Comparison of ENCODE assay signal across 10 cellular contexts in the genomic region with DNA sequence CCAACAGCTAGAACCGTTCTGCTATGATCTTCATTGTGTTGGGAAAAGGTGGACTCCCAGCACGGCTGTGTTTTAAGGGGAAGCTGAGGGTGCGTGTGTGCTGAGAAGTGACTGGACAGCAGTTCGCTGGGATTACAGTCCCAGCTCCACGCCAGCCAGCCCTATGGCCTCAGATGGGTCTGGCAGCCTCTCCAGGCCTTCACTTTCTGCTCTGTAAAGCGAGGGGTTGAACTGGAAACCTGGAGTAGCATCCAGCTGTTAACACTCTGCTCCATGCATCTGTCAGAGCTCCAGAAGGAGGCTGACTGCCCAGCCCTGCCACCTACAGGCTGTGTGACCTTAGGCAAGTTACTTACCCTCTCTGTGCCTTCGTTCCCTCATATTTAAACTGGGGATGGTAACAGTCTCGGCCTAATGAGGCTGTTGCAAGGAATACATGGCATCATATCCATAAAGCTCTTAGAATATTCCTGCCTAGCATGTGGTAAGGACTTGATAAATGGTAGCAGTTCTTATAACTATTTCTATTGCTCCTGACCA.
DNase-seq lines count a peak whose midpoint lies in the region; ATAC-seq and TF ChIP-seq lines count a peak whose summit lies in the region.
"Had no signal": no experiment of that assay in that cellular context is flagged by ENCODE, and none has a peak within 500 bp of the region (broad histone marks: within the 10 kb centered on the region; RNA-seq: fewer than 3 reads in every experiment).

No MANE protein-coding gene starts in this region.

- no peak overlapping the region for H2BK15ac ChIP-seq in IMR-90 (ENCODE audit: low read depth, low read length)

- no peak for ATAC-seq in IMR-90 (ENCODE audit: low read depth)
- no peak for ATAC-seq in GM19035 (IDR thresholded peaks at IDR 0.05; ENCODE audit: unreplicated experiment)
- no peak for ATAC-seq in GM19351 (IDR thresholded peaks at IDR 0.05; ENCODE audit: unreplicated experiment)

- no peak for TF ChIP-seq RAD21 in IMR-90 (IDR thresholded peaks at IDR 0.05; ENCODE audit: low read length)

- no peak overlapping the region for H3K4me3 ChIP-seq in BLaER1 treated with 17β-estradiol and CSF1 and Interleukin-3, amounts not matched to agents 10 nM and 100 nM
- no peak overlapping the region for H3K4me3 ChIP-seq in IMR-90 (ENCODE audit: insufficient read depth, low read depth, low read length)
- H3K4me3 ChIP-seq in fibroblast of the aortic adventitia (ENCODE audit: low read depth, low read length), result no peak overlapping the region
- H3K4me3 ChIP-seq in trophoblast cell (ENCODE audit: low read depth, low read length), result no peak overlapping the region

- H4K12ac ChIP-seq in trophoblast cell (ENCODE audit: low read depth, low read length), result no peak overlapping the region

- H3K79me2 ChIP-seq in trophoblast cell (ENCODE audit: control insufficient read depth, insufficient read depth, low read length, poor library complexity), result peaks cover 11% of the 10 kb centered on the region

- peaks cover 60 to 76% (median 72%) of the 10 kb centered on the region in 10 experiments for H3K4me1 ChIP-seq in BLaER1 treated with 17β-estradiol and CSF1 and Interleukin-3, amounts not matched to agents 10 nM and 100 nM
- peaks cover 26% of the 10 kb centered on the region for H3K4me1 ChIP-seq in IMR-90 (ENCODE audit: control insufficient read depth, insufficient read depth, low read length)
- peaks cover 20 to 27% of the 10 kb centered on the region in 2 experiments for H3K4me1 ChIP-seq in trophoblast cell (ENCODE audit: control insufficient read depth in 1 of 2, insufficient read depth in 2 of 2, low read length in 2 of 2)

- H3K4me2 ChIP-seq in BLaER1 treated with 17β-estradiol and CSF1 and Interleukin-3, amounts not matched to agents 10 nM and 100 nM, result peak overlapping the region in 9 of 11 experiments; percentile 42 to 100 (median 97); a peak in 11 of 22 replicates
- H3K4me2 ChIP-seq in IMR-90 (ENCODE audit: low read depth, low read length) (no peak overlapping the region), trophoblast cell (ENCODE audit: low read length) (no peak overlapping the region)

- H2BK12ac ChIP-seq in trophoblast cell (ENCODE audit: low read length), result no peak overlapping the region

- H4K91ac ChIP-seq in IMR-90 (ENCODE audit: insufficient read depth, low read depth, low read length) (no peak overlapping the region; the same call in 1 of the 2 replicates), trophoblast cell (ENCODE audit: low read depth, low read length) (no peak overlapping the region)

- peaks cover 27% of the 10 kb centered on the region for H3K9me1 ChIP-seq in IMR-90 (ENCODE audit: insufficient read depth, low read length)

- no peak overlapping the region for H3K18ac ChIP-seq in IMR-90 (ENCODE audit: low read depth, low read length)
- H3K18ac ChIP-seq in trophoblast cell (ENCODE audit: low read length), result peak overlapping the region; percentile 56

- no peak; the same call in 1 of the 2 replicates for TF ChIP-seq CTCF in IMR-90 (conservative IDR thresholded peaks at IDR 0.05; ENCODE audit: low read depth, low read length)
- TF ChIP-seq CTCF in fibroblast of the aortic adventitia (IDR thresholded peaks at IDR 0.05; ENCODE audit: insufficient read depth, low read length), result no peak
- no peak for TF ChIP-seq CTCF in GM10266 (IDR thresholded peaks at IDR 0.05; ENCODE audit: control insufficient read depth, insufficient read depth, low read depth, missing control alignments)

- intact Hi-C loops in IMR-90 (cut with micrococcal nuclease), result no loop called here

- POLR2A ChIA-PET in IMR-90 (lab: Charles Lee; ENCODE audit: unreplicated experiment), result no interaction called here

- no peak for TF ChIP-seq POLR2A in IMR-90 (IDR thresholded peaks at IDR 0.05; ENCODE audit: low read depth, low read length)

- CTCF ChIA-PET in IMR-90 (lab: Yijun Ruan, JAX), result interaction anchor here (0.5 kb wide), 1 partner anchor 276 kb away, joined by 3 read pairs; no protein-coding TSS in a partner anchor

- no peaks in the 10 kb centered on the region for H3K27me3 ChIP-seq in BLaER1 treated with 17β-estradiol and CSF1 and Interleukin-3, amounts not matched to agents 10 nM and 100 nM
- H3K27me3 ChIP-seq in IMR-90 (ENCODE audit: control insufficient read depth, insufficient read depth, low read length) (no peaks in the 10 kb centered on the region), trophoblast cell (ENCODE audit: insufficient read depth, low read length) (no peaks in the 10 kb centered on the region)

- H3K9me3 ChIP-seq in BLaER1 treated with 17β-estradiol and CSF1 and Interleukin-3, amounts not matched to agents 10 nM and 100 nM (replicated peaks in 1 of 11), result no peaks in the 10 kb centered on the region; a peak in 1 of 22 replicates
- H3K9me3 ChIP-seq in IMR-90 (ENCODE audit: control insufficient read depth, insufficient read depth, low read length) (no peaks in the 10 kb centered on the region), trophoblast cell (ENCODE audit: insufficient read depth, low read depth, low read length) (no peaks in the 10 kb centered on the region)

- dilution Hi-C loops in IMR-90 (cut with HindIII; ENCODE audit: low sequenced_read_pairs, unreplicated experiment), result no loop called here

- peaks cover 98 to 100% (median 100%) of the 10 kb centered on the region in 11 experiments for H4K20me1 ChIP-seq in BLaER1 treated with 17β-estradiol and CSF1 and Interleukin-3, amounts not matched to agents 10 nM and 100 nM
- H4K20me1 ChIP-seq in IMR-90 (ENCODE audit: insufficient read depth, low read length), result peaks cover 88% of the 10 kb centered on the region

- peaks cover 50 to 88% (median 70%) of the 10 kb centered on the region in 11 experiments for H3K36me3 ChIP-seq in BLaER1 treated with 17β-estradiol and CSF1 and Interleukin-3, amounts not matched to agents 10 nM and 100 nM
- H3K36me3 ChIP-seq in IMR-90 (ENCODE audit: control insufficient read depth, insufficient read depth, low read length) (peaks cover 20% of the 10 kb centered on the region), trophoblast cell (ENCODE audit: control insufficient read depth in 1 of 2, insufficient read depth in 2 of 2, low read length in 2 of 2) (peaks cover 10% of the 10 kb centered on the region in 2 experiments)

- no TSS peak for BruUV-seq in IMR-90 (replicated peaks; lab: Mats Ljungman, UMichigan)

- peak overlapping the region; percentile 23; the same call in 1 of the 2 replicates for H3K4ac ChIP-seq in IMR-90 (ENCODE audit: low read depth, low read length)
- peak overlapping the region; percentile 60 for H3K4ac ChIP-seq in trophoblast cell (ENCODE audit: low read depth, low read length)

- 0 out of 2 replicates have a peak overlapping the region, but pooled peaks have one; percentile 65 for H3K14ac ChIP-seq in IMR-90 (replicated peaks; ENCODE audit: low read depth, low read length)
- no peak overlapping the region for H3K14ac ChIP-seq in trophoblast cell (ENCODE audit: low read length)

- no peak overlapping the region for H2BK20ac ChIP-seq in IMR-90 (ENCODE audit: low read depth, low read length)

- no peak overlapping the region for H2BK120ac ChIP-seq in IMR-90 (ENCODE audit: low read depth, low read length)
- H2BK120ac ChIP-seq in trophoblast cell (ENCODE audit: insufficient read depth, low read length, poor library complexity), result no peak overlapping the region

- peaks cover 11 to 94% of the 10 kb centered on the region in 2 experiments for H3K79me1 ChIP-seq in IMR-90 (ENCODE audit: low read depth in 1 of 2, low read length in 2 of 2)
- H3K79me1 ChIP-seq in trophoblast cell (ENCODE audit: low read length), result peaks cover 5% of the 10 kb centered on the region

- DNase-seq in IMR-90 (no peak), fibroblast of the aortic adventitia (ENCODE audit: low read depth) (peak; percentile 71), trophoblast cell (peak in 1 of 2 donors; percentile 27), T-helper 9 cell (no peak), GM10266 (ENCODE audit: extremely low spot score) (no peak)
- DNase-seq: C1 segment of cervical spinal cord, NCI-H187 had no signal

- H2AK5ac ChIP-seq in IMR-90 (ENCODE audit: low read depth, low read length) (0 out of 2 replicates have a peak overlapping the region, but pooled peaks have one; percentile 8), trophoblast cell (ENCODE audit: low read length) (no peak overlapping the region)

- H2AK9ac ChIP-seq in IMR-90 (replicated peaks; ENCODE audit: low read depth, low read length, poor library complexity), result peak overlapping the region; percentile 23

- peak overlapping the region in 6 of 11 experiments; percentile 2 to 95 (median 22); a peak in 6 of 22 replicates for H3K27ac ChIP-seq in BLaER1 treated with 17β-estradiol and CSF1 and Interleukin-3, amounts not matched to agents 10 nM and 100 nM
- H3K27ac ChIP-seq in IMR-90 (ENCODE audit: insufficient read depth, low read length) (no peak overlapping the region; the same call in 1 of the 2 replicates), trophoblast cell (ENCODE audit: low read depth, low read length) (no peak overlapping the region)

- H3K56ac ChIP-seq in IMR-90 (ENCODE audit: extremely low read depth, insufficient read depth, low read length), result no peak overlapping the region

- H4K8ac ChIP-seq in IMR-90 (ENCODE audit: low read depth in 2 of 2, low read length in 2 of 2) (no peak overlapping the region), trophoblast cell (ENCODE audit: low read depth, low read length) (no peak overlapping the region)

- peak overlapping the region; percentile 52; the same call in 1 of the 2 replicates for H3K23ac ChIP-seq in IMR-90 (ENCODE audit: low read depth, low read length)
- no peak overlapping the region for H3K23ac ChIP-seq in trophoblast cell (ENCODE audit: low read length)

- in situ Hi-C loops in IMR-90 (cut with MboI; ENCODE audit: low sequenced_read_pairs), result no loop called here

- no peak overlapping the region for H4K5ac ChIP-seq in IMR-90 (ENCODE audit: low read depth, low read length)

- no peak overlapping the region for H2AFZ ChIP-seq in IMR-90 (replicated peaks; ENCODE audit: low read length, poor library complexity)
- no peak overlapping the region for H2AFZ ChIP-seq in trophoblast cell (ENCODE audit: insufficient read depth, low read length, poor library complexity)

- H2BK5ac ChIP-seq in IMR-90 (ENCODE audit: low read depth, low read length, poor library complexity, severe bottlenecking) (no peak overlapping the region), trophoblast cell (ENCODE audit: low read depth, low read length, poor library complexity) (no peak overlapping the region)

- peak overlapping the region in 3 of 11 experiments; percentile 13 to 37 (median 22); a peak in 3 of 22 replicates for H3K9ac ChIP-seq in BLaER1 treated with 17β-estradiol and CSF1 and Interleukin-3, amounts not matched to agents 10 nM and 100 nM
- H3K9ac ChIP-seq in IMR-90 (ENCODE audit: low read depth, low read length) (no peak overlapping the region), trophoblast cell (ENCODE audit: low read length) (no peak overlapping the region)

- WGBS in IMR-90 (ENCODE audit: extremely low coverage in 2 of 2, insufficient read length in 1 of 2), 2 experiments, result 76% methylated on average over 4 of the region's 8 CpGs; no CpG with 5 or more reads in 1 of the 2 experiments
- no CpG with 5 or more reads among the region's 8 CpGs for WGBS in trophoblast cell (ENCODE audit: extremely low coverage, insufficient coverage, insufficient read length)

TF ChIP-seq in IMR-90, 13 proteins besides CTCF, POLR2A, EP300 and RAD21 (continues in another document):
- TF ChIP-seq RFX5 (IDR thresholded peaks at IDR 0.05; ENCODE audit: low read depth, low read length), result no peak

Comparison
In these comparisons a context has a peak if more than half of its experiments do, and no peak if none do; other contexts are left out.
1. H3K27ac ChIP-seq: peak in BLaER1 treated with 17β-estradiol and CSF1 and Interleukin-3, amounts not matched to agents 10 nM and 100 nM (6 of 11); none in IMR-90 (single experiment) and trophoblast cell (single experiment).
2. H3K4me2 ChIP-seq: peak in BLaER1 treated with 17β-estradiol and CSF1 and Interleukin-3, amounts not matched to agents 10 nM and 100 nM (9 of 11); none in IMR-90 (single experiment) and trophoblast cell (single experiment).